23 cellular contexts compared by ENCODE assay signal in genomic region chr19:17111766-17112165, GRCh38. TPM values are rescaled to one million over a fixed set of nuclear protein-coding genes. Genes with fewer than 3 reads are reported as not detected.
DNase-seq lines count a peak whose midpoint lies in the region; ATAC-seq and TF ChIP-seq lines count a peak whose summit lies in the region.
"Had no signal": no experiment of that assay in that cellular context is flagged by ENCODE, and none has a peak within 500 bp of the region (broad histone marks: within the 10 kb centered on the region; RNA-seq: fewer than 3 reads in every experiment).

No MANE protein-coding gene starts in this region.

- DNase-seq in activated CD4-positive, alpha-beta T cell treated with anti-CD3 and anti-CD28 coated beads, Interleukin-2, amount 10 ng/mL, durations not matched to agents 24 days and 14 days, result no peak
- no peak for DNase-seq in activated CD4-positive, alpha-beta T cell treated with anti-CD3 and anti-CD28 coated beads, Interleukin-2, amount 50 U/mL, for 1 hour
- DNase-seq in CD4-positive, alpha-beta memory T cell, result no peak
- no peak for DNase-seq in ascending aorta (ENCODE audit: low spot score in 2 of 2)
- no peak for DNase-seq in neural crest cell (ENCODE audit: low read depth, low spot score)
- no peak for DNase-seq in PC-3
- DNase-seq in cerebellar nuclear complex (lab: John Stamatoyannopoulos, UW), result no peak
- DNase-seq: activated CD8-positive, alpha-beta memory T cell treated with anti-CD3 and anti-CD28 coated beads for 24 hours; anterior cingulate cortex; C1 segment of cervical spinal cord; DMS153; GF-D8; glutamatergic neuron; left lung; NCI-H146; NCI-H82; OCI-M1; ovary; stimulated activated naive CD8-positive, alpha-beta T cell treated with anti-CD3 and anti-CD28 coated beads, Interleukin-15, Interleukin-2, amounts not matched to agents 100 U/mL and 50 U/mL, for 24 hours; T-helper 17 cell; WERI-Rb-1 had no signal

- peaks cover 42% of the 10 kb centered on the region for H3K79me2 ChIP-seq in PC-3 (ENCODE audit: low read length)

- peaks cover 5% of the 10 kb centered on the region for H3F3A ChIP-seq in PC-3 (ENCODE audit: low read length, unreplicated experiment)

- CTCF ChIA-PET in CD4-positive, alpha-beta memory T cell (lab: Charles Lee; ENCODE audit: partially characterized antibody), result no interaction called here
- CTCF ChIA-PET in PC-3 (lab: Charles Lee), result no interaction called here

- no peak overlapping the region for H3K9ac ChIP-seq in PC-3 (ENCODE audit: low read length)

- H3K4me3 ChIP-seq in CD4-positive, alpha-beta memory T cell (ENCODE audit: low read length in 2 of 2), result no peak overlapping the region
- H3K4me3 ChIP-seq in ascending aorta (no peak overlapping the region), PC-3 (ENCODE audit: low read length) (no peak overlapping the region)
- H3K4me3 ChIP-seq: left lung, ovary had no signal

- H3K4me1 ChIP-seq in CD4-positive, alpha-beta memory T cell (ENCODE audit: insufficient read depth, low read length), result no peaks in the 10 kb centered on the region
- H3K4me1 ChIP-seq in ascending aorta, result peaks cover 22 to 45% of the 10 kb centered on the region in 2 donors
- peaks cover 16% of the 10 kb centered on the region for H3K4me1 ChIP-seq in PC-3 (ENCODE audit: insufficient read depth, low read length)

- peaks cover 20% of the 10 kb centered on the region for H3K36me3 ChIP-seq in CD4-positive, alpha-beta memory T cell (ENCODE audit: insufficient read depth, low read length)
- peaks cover 13 to 21% of the 10 kb centered on the region in 2 donors for H3K36me3 ChIP-seq in ascending aorta
- no peaks in the 10 kb centered on the region for H3K36me3 ChIP-seq in PC-3 (ENCODE audit: low read depth, low read length)
- H3K36me3 ChIP-seq: ovary had no signal

- BruUV-seq in PC-3 (replicated peaks; lab: Mats Ljungman, UMichigan), result no TSS peak

- no peaks in the 10 kb centered on the region for H3K27me3 ChIP-seq in CD4-positive, alpha-beta memory T cell (ENCODE audit: insufficient read depth, low read length)
- H3K27me3 ChIP-seq in ascending aorta (no peaks in the 10 kb centered on the region), PC-3 (ENCODE audit: low read length) (no peaks in the 10 kb centered on the region)
- H3K27me3 ChIP-seq: left lung, ovary had no signal

- H3K4me1 Mint-ChIP-seq in activated CD4-positive, alpha-beta T cell treated with anti-CD3 and anti-CD28 coated beads, Interleukin-2, amount 10 ng/mL, durations not matched to agents 24 days and 14 days, result peaks cover 30% of the 10 kb centered on the region
- peaks cover 11 to 37% (median 24%) of the 10 kb centered on the region in 4 donors for H3K4me1 Mint-ChIP-seq in CD4-positive, alpha-beta memory T cell
- H3K4me1 Mint-ChIP-seq in neural crest cell, result peaks cover 21% of the 10 kb centered on the region

- H4K20me1 ChIP-seq in PC-3 (ENCODE audit: low read length), result no peaks in the 10 kb centered on the region

- POLR2A ChIA-PET in CD4-positive, alpha-beta memory T cell (lab: Charles Lee; ENCODE audit: partially characterized antibody), result no interaction called here
- POLR2A ChIA-PET in PC-3 (lab: Charles Lee; ENCODE audit: unreplicated experiment), result no interaction called here

- no peak overlapping the region for H3K4me3 Mint-ChIP-seq in activated CD4-positive, alpha-beta T cell treated with anti-CD3 and anti-CD28 coated beads, Interleukin-2, amount 10 ng/mL, durations not matched to agents 24 days and 14 days
- H3K4me3 Mint-ChIP-seq in CD4-positive, alpha-beta memory T cell, result no peak overlapping the region
- no peak overlapping the region for H3K4me3 Mint-ChIP-seq in neural crest cell
- H3K4me3 Mint-ChIP-seq: T-helper 17 cell had no signal

- H3K9me2 ChIP-seq in PC-3 (replicated peaks; ENCODE audit: low read length), result no peaks in the 10 kb centered on the region

- no peak overlapping the region for H3K27ac ChIP-seq in CD4-positive, alpha-beta memory T cell (ENCODE audit: low read depth, low read length)
- H3K27ac ChIP-seq in ascending aorta, result peak overlapping the region; percentile 63 to 67
- H3K27ac ChIP-seq in PC-3 (ENCODE audit: low read length), result no peak overlapping the region
- H3K27ac ChIP-seq: ovary, WERI-Rb-1 had no signal

- H3K27ac Mint-ChIP-seq in activated CD4-positive, alpha-beta T cell treated with anti-CD3 and anti-CD28 coated beads, Interleukin-2, amount 10 ng/mL, durations not matched to agents 24 days and 14 days, result peak overlapping the region; percentile 43
- H3K27ac Mint-ChIP-seq in CD4-positive, alpha-beta memory T cell, result peak overlapping the region in 4 of 7 donors; percentile 6 to 87 (median 68)
- peak overlapping the region; percentile 12 for H3K27ac Mint-ChIP-seq in neural crest cell (ENCODE audit: unreplicated experiment)
- H3K27ac Mint-ChIP-seq: T-helper 17 cell had no signal

- no peaks in the 10 kb centered on the region for H3K9me3 ChIP-seq in CD4-positive, alpha-beta memory T cell (ENCODE audit: control insufficient read depth in 1 of 2, low read length in 2 of 2)
- H3K9me3 ChIP-seq in ascending aorta, result no peaks in the 10 kb centered on the region
- no peaks in the 10 kb centered on the region for H3K9me3 ChIP-seq in PC-3 (ENCODE audit: low read length)
- H3K9me3 ChIP-seq: left lung, ovary had no signal

- H3K36me3 Mint-ChIP-seq in activated CD4-positive, alpha-beta T cell treated with anti-CD3 and anti-CD28 coated beads, Interleukin-2, amount 10 ng/mL, durations not matched to agents 24 days and 14 days (ENCODE audit: low read depth), result peaks cover 44% of the 10 kb centered on the region
- H3K36me3 Mint-ChIP-seq in CD4-positive, alpha-beta memory T cell, result peaks cover 32 to 60% of the 10 kb centered on the region in 2 donors
- H3K36me3 Mint-ChIP-seq in neural crest cell (ENCODE audit: low read depth), result peaks cover 5% of the 10 kb centered on the region

- TF ChIP-seq CTCF in ascending aorta (IDR thresholded peaks at IDR 0.05), result no peak
- no peak for TF ChIP-seq CTCF in neural crest cell (conservative IDR thresholded peaks at IDR 0.05)
- TF ChIP-seq CTCF in PC-3 (conservative IDR thresholded peaks at IDR 0.05; ENCODE audit: low read depth, low read length), result no peak

- no peak for ATAC-seq in PC-3
- no peak for ATAC-seq in GM21423 (IDR thresholded peaks at IDR 0.05; ENCODE audit: unreplicated experiment)
- ATAC-seq: left lung; sciatic nerve; stimulated activated naive CD8-positive, alpha-beta T cell treated with anti-CD3 and anti-CD28 coated beads, Interleukin-15, Interleukin-2, amounts not matched to agents 100 U/mL and 50 U/mL, for 24 hours; T-helper 17 cell had no signal

- intact Hi-C loops in activated CD4-positive, alpha-beta T cell treated with anti-CD3 and anti-CD28 coated beads, Interleukin-2, amount 10 ng/mL, durations not matched to agents 24 days and 14 days (cut with micrococcal nuclease), result loop anchor here (2.0 kb wide), 1 partner anchor 13 kb away; no protein-coding TSS in a partner anchor
- intact Hi-C loops in CD4-positive, alpha-beta memory T cell (cut with micrococcal nuclease), result no loop called here
- intact Hi-C loops in ascending aorta (cut with DNase I), result no loop called here
- intact Hi-C loops in PC-3 (cut with micrococcal nuclease), result no loop called here

- H2AFZ ChIP-seq in PC-3 (ENCODE audit: low read length), result no peak overlapping the region

- no peaks in the 10 kb centered on the region for H3K9me3 Mint-ChIP-seq in activated CD4-positive, alpha-beta T cell treated with anti-CD3 and anti-CD28 coated beads, Interleukin-2, amount 10 ng/mL, durations not matched to agents 24 days and 14 days
- no peaks in the 10 kb centered on the region for H3K9me3 Mint-ChIP-seq in CD4-positive, alpha-beta memory T cell
- no peaks in the 10 kb centered on the region for H3K9me3 Mint-ChIP-seq in neural crest cell

- H3K4me2 ChIP-seq in PC-3 (ENCODE audit: low read length), result no peak overlapping the region

- H3K27me3 Mint-ChIP-seq in activated CD4-positive, alpha-beta T cell treated with anti-CD3 and anti-CD28 coated beads, Interleukin-2, amount 10 ng/mL, durations not matched to agents 24 days and 14 days, result no peaks in the 10 kb centered on the region
- no peaks in the 10 kb centered on the region for H3K27me3 Mint-ChIP-seq in CD4-positive, alpha-beta memory T cell
- no peaks in the 10 kb centered on the region for H3K27me3 Mint-ChIP-seq in neural crest cell (ENCODE audit: low read depth)
- H3K27me3 Mint-ChIP-seq: T-helper 17 cell had no signal

RNA-seq across cellular contexts. Expression of gene MYO9B, which starts 36.2 kb away (rescaled TPM):
- total RNA-seq in activated CD4-positive, alpha-beta T cell treated with anti-CD3 and anti-CD28 coated beads, Interleukin-2, amount 10 ng/mL, durations not matched to agents 24 days and 14 days, result 120 TPM in 2 replicates
- total RNA-seq in CD4-positive, alpha-beta memory T cell, result 100 to 1,000 TPM; 176 to 181 TPM
- polyA plus RNA-seq in CD4-positive, alpha-beta memory T cell, result 10 to 100 TPM in 1 of 2 donors, 1 to 10 TPM in 1; 1.3 to 25.8 TPM
- total RNA-seq in ascending aorta (182 TPM), neural crest cell (113 and 119 TPM in 2 replicates), PC-3 (2014; rRNA removed) (68.3 and 76.1 TPM in 2 replicates)

RNA-seq across cellular contexts. Expression of gene HAUS8, which starts 36.5 kb away (rescaled TPM):
- 32.5 and 35.0 TPM in 2 replicates for total RNA-seq in activated CD4-positive, alpha-beta T cell treated with anti-CD3 and anti-CD28 coated beads, Interleukin-2, amount 10 ng/mL, durations not matched to agents 24 days and 14 days
- 10 to 100 TPM; 20.0 to 20.9 TPM for total RNA-seq in CD4-positive, alpha-beta memory T cell
- polyA plus RNA-seq in CD4-positive, alpha-beta memory T cell, result 10 to 100 TPM in 1 of 2 donors, 1 to 10 TPM in 1; 5.7 to 11.2 TPM
- total RNA-seq in ascending aorta, result 4.3 TPM
- 36.5 and 46.4 TPM in 2 replicates for total RNA-seq in neural crest cell
- 19.1 and 21.3 TPM in 2 replicates for total RNA-seq in PC-3 (2014; rRNA removed)

Comparison
In these comparisons a context has a peak if more than half of its experiments do, and no peak if none do; other contexts are left out.
1. H3K27ac Mint-ChIP-seq: peak in every context shown above with its lines; median percentile 68 in CD4-positive, alpha-beta memory T cell; 43 in activated CD4-positive, alpha-beta T cell treated with anti-CD3 and anti-CD28 coated beads, Interleukin-2, amount 10 ng/mL, durations not matched to agents 24 days and 14 days; 12 in neural crest cell.
2. H3K27ac ChIP-seq: peak in ascending aorta (2 of 2); none in CD4-positive, alpha-beta memory T cell (single experiment) and PC-3 (single experiment).